1 cellular context compared by ENCODE assay signal in the genomic region with DNA sequence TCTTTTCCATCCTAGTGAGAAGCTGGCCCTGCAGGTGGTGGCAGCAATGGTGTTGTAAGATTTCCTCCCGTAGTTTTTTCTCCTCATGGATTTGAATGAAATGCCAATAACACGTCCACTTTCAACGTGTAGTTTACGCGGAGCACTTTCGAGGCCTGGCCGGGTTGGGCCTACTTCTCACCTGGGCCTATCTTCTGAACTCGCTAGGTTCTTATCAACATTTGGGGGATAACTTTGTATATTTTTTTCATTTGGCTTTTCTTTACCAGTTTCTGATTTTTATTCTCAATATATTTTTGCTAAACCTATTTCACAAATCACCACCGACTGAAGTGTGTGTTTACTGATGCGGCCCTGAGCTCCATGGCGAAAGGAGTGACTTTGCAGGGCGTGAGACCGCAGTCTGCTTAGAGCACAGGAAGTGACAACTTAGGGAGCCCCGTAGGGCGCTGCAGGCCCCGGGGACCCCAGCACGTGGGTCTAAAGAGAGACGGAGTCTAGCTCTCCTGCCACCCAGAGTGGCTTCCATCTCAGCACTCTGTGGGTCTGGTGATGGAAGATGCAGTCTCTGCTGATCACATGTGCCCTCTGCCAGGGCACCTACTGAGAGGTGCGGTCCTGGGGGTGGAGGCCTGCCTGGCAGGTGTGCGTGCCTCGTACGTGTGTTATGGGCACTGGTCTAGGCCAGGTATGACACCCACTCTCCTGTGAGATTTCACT.
A peak's percentile ranks its signal among the peaks of the same experiment; 100 is the strongest.
TF ChIP-seq lines count a peak whose summit lies in the region.

No MANE protein-coding gene starts in this region.

TF ChIP-seq in HepG2, 621 proteins besides CTCF, POLR2A, EP300 and RAD21:
- TF ChIP-seq AGO2 (optimal IDR thresholded peaks at IDR 0.05; ENCODE audit: low read depth, low read length), result peak; percentile 38
- TF ChIP-seq ZNF670 (CRISPR knock-in tag; IDR thresholded peaks at IDR 0.05; ENCODE audit: borderline replicate concordance), result no peak
- TF ChIP-seq KLF16 (CRISPR knock-in tag; IDR thresholded peaks at IDR 0.05), result no peak
- no peak for TF ChIP-seq WIZ (CRISPR knock-in tag; IDR thresholded peaks at IDR 0.05)
- TF ChIP-seq IRF2 (CRISPR knock-in tag; IDR thresholded peaks at IDR 0.05), result no peak
- TF ChIP-seq ZBTB43 (CRISPR knock-in tag; conservative IDR thresholded peaks at IDR 0.05), result no peak
- TF ChIP-seq SAFB2 (CRISPR knock-in tag; IDR thresholded peaks at IDR 0.05; ENCODE audit: borderline replicate concordance, low read depth), result no peak
- no peak for TF ChIP-seq THAP7 (CRISPR knock-in tag; IDR thresholded peaks at IDR 0.05)
- peak; percentile 17; the same call in 1 of the 2 replicates for TF ChIP-seq POLR2G (IDR thresholded peaks at IDR 0.05; ENCODE audit: low read depth, low read length)
- no peak for TF ChIP-seq ZEB1 (IDR thresholded peaks at IDR 0.05; ENCODE audit: insufficient replicate concordance, low read depth)
- TF ChIP-seq PHF21A (CRISPR knock-in tag; IDR thresholded peaks at IDR 0.05), result no peak
- no peak for TF ChIP-seq ATF7-NPFF (CRISPR knock-in tag; IDR thresholded peaks at IDR 0.05; ENCODE audit: low read depth)
- TF ChIP-seq, protein P1, sequence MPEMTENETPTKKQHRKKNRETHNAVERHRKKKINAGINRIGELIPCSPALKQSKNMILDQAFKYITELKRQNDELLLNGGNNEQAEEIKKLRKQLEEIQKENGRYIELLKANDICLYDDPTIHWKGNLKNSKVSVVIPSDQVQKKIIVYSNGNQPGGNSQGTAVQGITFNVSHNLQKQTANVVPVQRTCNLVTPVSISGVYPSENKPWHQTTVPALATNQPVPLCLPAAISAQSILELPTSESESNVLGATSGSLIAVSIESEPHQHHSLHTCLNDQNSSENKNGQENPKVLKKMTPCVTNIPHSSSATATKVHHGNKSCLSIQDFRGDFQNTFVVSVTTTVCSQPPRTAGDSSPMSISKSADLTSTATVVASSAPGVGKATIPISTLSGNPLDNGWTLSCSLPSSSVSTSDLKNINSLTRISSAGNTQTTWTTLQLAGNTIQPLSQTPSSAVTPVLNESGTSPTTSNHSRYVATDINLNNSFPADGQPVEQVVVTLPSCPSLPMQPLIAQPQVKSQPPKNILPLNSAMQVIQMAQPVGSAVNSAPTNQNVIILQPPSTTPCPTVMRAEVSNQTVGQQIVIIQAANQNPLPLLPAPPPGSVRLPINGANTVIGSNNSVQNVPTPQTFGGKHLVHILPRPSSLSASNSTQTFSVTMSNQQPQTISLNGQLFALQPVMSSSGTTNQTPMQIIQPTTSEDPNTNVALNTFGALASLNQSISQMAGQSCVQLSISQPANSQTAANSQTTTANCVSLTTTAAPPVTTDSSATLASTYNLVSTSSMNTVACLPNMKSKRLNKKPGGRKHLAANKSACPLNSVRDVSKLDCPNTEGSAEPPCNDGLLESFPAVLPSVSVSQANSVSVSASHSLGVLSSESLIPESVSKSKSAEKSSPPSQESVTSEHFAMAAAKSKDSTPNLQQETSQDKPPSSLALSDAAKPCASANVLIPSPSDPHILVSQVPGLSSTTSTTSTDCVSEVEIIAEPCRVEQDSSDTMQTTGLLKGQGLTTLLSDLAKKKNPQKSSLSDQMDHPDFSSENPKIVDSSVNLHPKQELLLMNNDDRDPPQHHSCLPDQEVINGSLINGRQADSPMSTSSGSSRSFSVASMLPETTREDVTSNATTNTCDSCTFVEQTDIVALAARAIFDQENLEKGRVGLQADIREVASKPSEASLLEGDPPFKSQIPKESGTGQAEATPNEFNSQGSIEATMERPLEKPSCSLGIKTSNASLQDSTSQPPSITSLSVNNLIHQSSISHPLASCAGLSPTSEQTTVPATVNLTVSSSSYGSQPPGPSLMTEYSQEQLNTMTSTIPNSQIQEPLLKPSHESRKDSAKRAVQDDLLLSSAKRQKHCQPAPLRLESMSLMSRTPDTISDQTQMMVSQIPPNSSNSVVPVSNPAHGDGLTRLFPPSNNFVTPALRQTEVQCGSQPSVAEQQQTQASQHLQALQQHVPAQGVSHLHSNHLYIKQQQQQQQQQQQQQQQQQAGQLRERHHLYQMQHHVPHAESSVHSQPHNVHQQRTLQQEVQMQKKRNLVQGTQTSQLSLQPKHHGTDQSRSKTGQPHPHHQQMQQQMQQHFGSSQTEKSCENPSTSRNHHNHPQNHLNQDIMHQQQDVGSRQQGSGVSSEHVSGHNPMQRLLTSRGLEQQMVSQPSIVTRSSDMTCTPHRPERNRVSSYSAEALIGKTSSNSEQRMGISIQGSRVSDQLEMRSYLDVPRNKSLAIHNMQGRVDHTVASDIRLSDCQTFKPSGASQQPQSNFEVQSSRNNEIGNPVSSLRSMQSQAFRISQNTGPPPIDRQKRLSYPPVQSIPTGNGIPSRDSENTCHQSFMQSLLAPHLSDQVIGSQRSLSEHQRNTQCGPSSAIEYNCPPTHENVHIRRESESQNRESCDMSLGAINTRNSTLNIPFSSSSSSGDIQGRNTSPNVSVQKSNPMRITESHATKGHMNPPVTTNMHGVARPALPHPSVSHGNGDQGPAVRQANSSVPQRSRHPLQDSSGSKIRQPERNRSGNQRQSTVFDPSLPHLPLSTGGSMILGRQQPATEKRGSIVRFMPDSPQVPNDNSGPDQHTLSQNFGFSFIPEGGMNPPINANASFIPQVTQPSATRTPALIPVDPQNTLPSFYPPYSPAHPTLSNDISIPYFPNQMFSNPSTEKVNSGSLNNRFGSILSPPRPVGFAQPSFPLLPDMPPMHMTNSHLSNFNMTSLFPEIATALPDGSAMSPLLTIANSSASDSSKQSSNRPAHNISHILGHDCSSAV (CRISPR knock-in tag; IDR thresholded peaks at IDR 0.05; ENCODE audit: borderline replicate concordance), result no peak
- TF ChIP-seq SMAD3 (CRISPR knock-in tag; IDR thresholded peaks at IDR 0.05), result no peak
- TF ChIP-seq DMAP1 (CRISPR knock-in tag; IDR thresholded peaks at IDR 0.05), result no peak
- peak; percentile 41 for TF ChIP-seq RBM22 (optimal IDR thresholded peaks at IDR 0.05; ENCODE audit: low read length)
- TF ChIP-seq NR1H2 (CRISPR knock-in tag; IDR thresholded peaks at IDR 0.05; ENCODE audit: borderline replicate concordance, low read depth), result no peak
- TF ChIP-seq ZBTB46 (CRISPR knock-in tag; IDR thresholded peaks at IDR 0.05; ENCODE audit: borderline replicate concordance), result no peak
- TF ChIP-seq ZNF235 (CRISPR knock-in tag; IDR thresholded peaks at IDR 0.05; ENCODE audit: borderline replicate concordance), result no peak
